1 cellular context compared by ENCODE assay signal in the genomic region with DNA sequence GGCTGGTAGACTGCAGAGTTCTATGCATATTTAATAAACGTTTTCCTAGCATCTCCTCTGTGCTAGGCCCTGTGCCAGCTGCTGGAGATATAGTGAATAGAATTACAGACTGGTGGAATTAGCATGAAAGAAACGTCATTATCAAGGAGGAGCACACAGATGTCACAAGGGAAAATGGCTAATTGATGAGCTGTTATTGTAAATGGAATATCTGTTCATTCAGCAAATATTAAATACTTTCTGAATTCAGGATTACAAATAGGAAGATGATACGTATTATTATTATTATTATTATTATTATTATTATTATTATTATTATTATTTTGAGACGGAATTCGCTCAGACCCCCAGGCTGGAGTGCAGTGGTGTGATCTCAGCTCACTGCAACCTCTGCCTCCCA.
TF ChIP-seq lines count a peak whose summit lies in the region.

No MANE protein-coding gene starts in this region.

TF ChIP-seq in endothelial cell of umbilical vein, 7 proteins besides CTCF, POLR2A, EP300 and RAD21 (continued from another document):
- TF ChIP-seq MAX (IDR thresholded peaks at IDR 0.05; ENCODE audit: insufficient read depth, insufficient read length) (no peak), EZH2 (IDR thresholded peaks at IDR 0.05; ENCODE audit: borderline replicate concordance, low read depth, low read length, severe bottlenecking) (no peak), FOS (IDR thresholded peaks at IDR 0.05; ENCODE audit: borderline replicate concordance, insufficient read depth, low read length) (no peak), GATA2 (IDR thresholded peaks at IDR 0.05; ENCODE audit: insufficient read depth, insufficient read length, low read depth, low read length) (no peak)
TF ChIP-seq in endothelial cell of umbilical vein: peak in this region for 0.
